9 cellular contexts compared by ENCODE assay signal in genomic region chr6:11535801-11536230, GRCh38. TPM values are rescaled to one million over a fixed set of nuclear protein-coding genes. Genes with fewer than 3 reads are reported as not detected.
A peak's percentile ranks its signal among the peaks of the same experiment; 100 is the strongest.
DNase-seq lines count a peak whose midpoint lies in the region; ATAC-seq and TF ChIP-seq lines count a peak whose summit lies in the region.
"Had no signal": no experiment of that assay in that cellular context is flagged by ENCODE, and none has a peak within 500 bp of the region (broad histone marks: within the 10 kb centered on the region; RNA-seq: fewer than 3 reads in every experiment).

No MANE protein-coding gene starts in this region.

- H3K9me3 Mint-ChIP-seq in CD4-positive, CD25-positive, alpha-beta regulatory T cell = peaks cover 0 to 2% (median 0%) of the 10 kb centered on the region in 7 donors
- H3K9me3 Mint-ChIP-seq in activated T-helper 17 cell treated with anti-CD3 and anti-CD28 coated beads, Interleukin-2, amount 50 U/mL, for 72 hours = no peaks in the 10 kb centered on the region

- no peak overlapping the region for H4K91ac ChIP-seq in neuronal stem cell (ENCODE audit: low read depth, low read length, poor library complexity)

- H3K36me3 Mint-ChIP-seq in CD4-positive, CD25-positive, alpha-beta regulatory T cell = no peaks in the 10 kb centered on the region
- H3K36me3 Mint-ChIP-seq in activated T-helper 17 cell treated with anti-CD3 and anti-CD28 coated beads, Interleukin-2, amount 50 U/mL, for 72 hours (ENCODE audit: low read depth) = no peaks in the 10 kb centered on the region

- no peak overlapping the region for H3K56ac ChIP-seq in mesendoderm (ENCODE audit: low read length)

- H2BK15ac ChIP-seq in mesendoderm (replicated peaks; ENCODE audit: low read depth) (no peak overlapping the region), neuronal stem cell (ENCODE audit: low read length) (no peak overlapping the region)

- H3K23ac ChIP-seq in mesendoderm (ENCODE audit: low read length) = no peak overlapping the region
- no peak overlapping the region for H3K23ac ChIP-seq in neuronal stem cell (ENCODE audit: low read depth, low read length, poor library complexity)

- no peak overlapping the region for H2AK5ac ChIP-seq in mesendoderm (ENCODE audit: low read length)
- no peak overlapping the region for H2AK5ac ChIP-seq in neuronal stem cell (ENCODE audit: low read depth, low read length)

- WGBS in mesendoderm (ENCODE audit: extremely low coverage, insufficient coverage, low lambda C conversion rate) = no CpG with 5 or more reads among the region's 2 CpGs
- WGBS in lower leg skin, 2 donors = 22 to 23% methylated on average over 2 of the region's 2 CpGs
- WGBS in neuronal stem cell (ENCODE audit: extremely low coverage in 2 of 2, insufficient read length in 2 of 2, insufficient replicate concordance in 1 of 2), 2 donors = no CpG with 5 or more reads among the region's 2 CpGs

- H3K4me3 Mint-ChIP-seq in CD4-positive, CD25-positive, alpha-beta regulatory T cell = peak overlapping the region; percentile 18 to 91 (median 22)
- H3K4me3 Mint-ChIP-seq in activated T-helper 17 cell treated with anti-CD3 and anti-CD28 coated beads, Interleukin-2, amount 50 U/mL, for 72 hours = peak overlapping the region; percentile 86

- peaks cover 17% of the 10 kb centered on the region for H3K4me1 ChIP-seq in CD4-positive, CD25-positive, alpha-beta regulatory T cell (ENCODE audit: control insufficient read depth, insufficient read depth, low read length, poor library complexity, severe bottlenecking)
- peaks cover 17% of the 10 kb centered on the region for H3K4me1 ChIP-seq in KMS-11 (ENCODE audit: low read depth, poor library complexity, severe bottlenecking)
- H3K4me1 ChIP-seq in mesendoderm (ENCODE audit: control insufficient read depth, low read depth, low read length) = no peaks in the 10 kb centered on the region
- peaks cover 0 to 10% of the 10 kb centered on the region in 2 donors for H3K4me1 ChIP-seq in neuronal stem cell (ENCODE audit: control insufficient read depth in 2 of 2, insufficient read depth in 1 of 2, low read depth in 1 of 2, low read length in 2 of 2)

- no peak overlapping the region for H2BK120ac ChIP-seq in mesendoderm (ENCODE audit: low read depth, low read length)
- H2BK120ac ChIP-seq in neuronal stem cell (ENCODE audit: low read depth, low read length) = no peak overlapping the region

- H3K79me2 ChIP-seq in KMS-11 (ENCODE audit: insufficient read depth, low read depth) (no peaks in the 10 kb centered on the region), mesendoderm (ENCODE audit: control insufficient read depth, insufficient read depth, low read length) (no peaks in the 10 kb centered on the region)

- H3K4me1 Mint-ChIP-seq in CD4-positive, CD25-positive, alpha-beta regulatory T cell = peaks cover 4 to 14% (median 8%) of the 10 kb centered on the region in 4 donors
- H3K4me1 Mint-ChIP-seq in activated T-helper 17 cell treated with anti-CD3 and anti-CD28 coated beads, Interleukin-2, amount 50 U/mL, for 72 hours = peaks cover 7% of the 10 kb centered on the region

- H3K4me3 ChIP-seq in CD4-positive, CD25-positive, alpha-beta regulatory T cell (ENCODE audit: low read depth, low read length) = no peak overlapping the region
- H3K4me3 ChIP-seq in KMS-11 (IDR thresholded peaks at IDR 0.05; ENCODE audit: insufficient read depth, low read depth, low read length) (no peak overlapping the region), mesendoderm (ENCODE audit: low read length) (no peak overlapping the region), lower leg skin (ENCODE audit: low read depth, poor library complexity, severe bottlenecking) (no peak overlapping the region), neuronal stem cell (ENCODE audit: low read length in 2 of 2) (no peak overlapping the region)

- H2BK5ac ChIP-seq in mesendoderm (ENCODE audit: low read length) (no peak overlapping the region), neuronal stem cell (ENCODE audit: low read length) (no peak overlapping the region)

- no peaks in the 10 kb centered on the region for H3K36me3 ChIP-seq in CD4-positive, CD25-positive, alpha-beta regulatory T cell (ENCODE audit: control insufficient read depth, insufficient read depth, low read length)
- H3K36me3 ChIP-seq in KMS-11 (ENCODE audit: insufficient read depth) (no peaks in the 10 kb centered on the region), mesendoderm (ENCODE audit: control insufficient read depth, insufficient read depth, low read length) (no peaks in the 10 kb centered on the region), neuronal stem cell (replicated peaks in 1 of 2; ENCODE audit: control insufficient read depth in 2 of 2, insufficient read depth in 2 of 2, low read length in 2 of 2) (no peaks in the 10 kb centered on the region)
- H3K36me3 ChIP-seq: ascending aorta had no signal

- H4K8ac ChIP-seq in mesendoderm (ENCODE audit: low read depth, low read length) = no peak overlapping the region
- H4K8ac ChIP-seq in neuronal stem cell (ENCODE audit: low read depth, low read length) = no peak overlapping the region

- no peak for TF ChIP-seq POLR2A in lower leg skin (IDR thresholded peaks at IDR 0.05)

- H3K18ac ChIP-seq in mesendoderm (ENCODE audit: low read length) (no peak overlapping the region), neuronal stem cell (ENCODE audit: low read length) (no peak overlapping the region)

- ATAC-seq in CD4-positive, CD25-positive, alpha-beta regulatory T cell (ENCODE audit: low read depth in 2 of 2) = no peak
- ATAC-seq in activated T-helper 17 cell treated with anti-CD3 and anti-CD28 coated beads, Interleukin-2, amount 50 U/mL, for 72 hours (replicated peaks) = no peak

- no peak overlapping the region for H3K4ac ChIP-seq in mesendoderm (ENCODE audit: low read depth, low read length)
- H3K4ac ChIP-seq in neuronal stem cell (ENCODE audit: low read length) = no peak overlapping the region

- TF ChIP-seq CTCF in KMS-11 (conservative IDR thresholded peaks at IDR 0.05; ENCODE audit: low read depth, low read length) = no peak
- no peak for TF ChIP-seq CTCF in lower leg skin (IDR thresholded peaks at IDR 0.05)

- H3K9ac ChIP-seq in KMS-11 = no peak overlapping the region
- H3K9ac ChIP-seq in mesendoderm (ENCODE audit: low read length) = no peak overlapping the region
- no peak overlapping the region for H3K9ac ChIP-seq in neuronal stem cell (ENCODE audit: low read depth, low read length, poor library complexity)

- peaks cover 59% of the 10 kb centered on the region for H3K27me3 Mint-ChIP-seq in CD4-positive, CD25-positive, alpha-beta regulatory T cell
- peaks cover 3% of the 10 kb centered on the region for H3K27me3 Mint-ChIP-seq in activated T-helper 17 cell treated with anti-CD3 and anti-CD28 coated beads, Interleukin-2, amount 50 U/mL, for 72 hours

- no peaks in the 10 kb centered on the region for H4K20me1 ChIP-seq in KMS-11 (ENCODE audit: insufficient read depth)

- no peak overlapping the region for H2AFZ ChIP-seq in KMS-11 (ENCODE audit: low read depth)
- H2AFZ ChIP-seq in neuronal stem cell (ENCODE audit: low read length) = no peak overlapping the region

- H3K14ac ChIP-seq in neuronal stem cell (ENCODE audit: low read length) = no peak overlapping the region

- H3K9me3 ChIP-seq in CD4-positive, CD25-positive, alpha-beta regulatory T cell (ENCODE audit: control insufficient read depth in 2 of 2, low read length in 2 of 2) = no peaks in the 10 kb centered on the region
- no peaks in the 10 kb centered on the region for H3K9me3 ChIP-seq in neuronal stem cell (replicated peaks in 1 of 2; ENCODE audit: control insufficient read depth in 2 of 2, insufficient read depth in 1 of 2, low read depth in 1 of 2, low read length in 2 of 2)
- H3K9me3 ChIP-seq: ascending aorta had no signal

- H3K27me3 ChIP-seq in CD4-positive, CD25-positive, alpha-beta regulatory T cell (ENCODE audit: control insufficient read depth, insufficient read depth, low read length) = peaks cover 30% of the 10 kb centered on the region
- H3K27me3 ChIP-seq in KMS-11 (ENCODE audit: insufficient read depth, low read depth) (no peaks in the 10 kb centered on the region), mesendoderm (ENCODE audit: insufficient read depth, low read length, poor library complexity) (no peaks in the 10 kb centered on the region), neuronal stem cell (ENCODE audit: control insufficient read depth in 3 of 3, insufficient read depth in 3 of 3, low read depth in 1 of 3, low read length in 3 of 3) (no peaks in the 10 kb centered on the region)
- H3K27me3 ChIP-seq: ascending aorta had no signal

- H4K5ac ChIP-seq in mesendoderm (ENCODE audit: low read length) = no peak overlapping the region

- H3K27ac ChIP-seq in CD4-positive, CD25-positive, alpha-beta regulatory T cell (ENCODE audit: insufficient read depth, low read length, poor library complexity, severe bottlenecking) = no peak overlapping the region
- no peak overlapping the region for H3K27ac ChIP-seq in KMS-11
- H3K27ac ChIP-seq in mesendoderm (ENCODE audit: low read depth, low read length) = no peak overlapping the region
- H3K27ac ChIP-seq in neuronal stem cell (replicated peaks; ENCODE audit: low read length) = no peak overlapping the region
- H3K27ac ChIP-seq: ascending aorta had no signal

- H3K79me1 ChIP-seq in mesendoderm (ENCODE audit: low read length) (no peaks in the 10 kb centered on the region), neuronal stem cell (ENCODE audit: low read depth, low read length) (no peaks in the 10 kb centered on the region)

- H2BK12ac ChIP-seq in neuronal stem cell (ENCODE audit: low read length) = no peak overlapping the region

- peak in 1 of 3 donors; percentile 13 for DNase-seq in CD4-positive, CD25-positive, alpha-beta regulatory T cell
- peak; percentile 26 for DNase-seq in left kidney (ENCODE audit: low read depth, low spot score)
- no peak for DNase-seq in mesendoderm
- no peak for DNase-seq in lower leg skin (ENCODE audit: low spot score in 2 of 2)
- no peak for DNase-seq in HPDE6-E6E7 (ENCODE audit: extremely low spot score)
- DNase-seq in neuronal stem cell (ENCODE audit: low spot score) = no peak

- H3K27ac Mint-ChIP-seq in CD4-positive, CD25-positive, alpha-beta regulatory T cell = no peak overlapping the region
- no peak overlapping the region for H3K27ac Mint-ChIP-seq in activated T-helper 17 cell treated with anti-CD3 and anti-CD28 coated beads, Interleukin-2, amount 50 U/mL, for 72 hours

- H3K4me2 ChIP-seq in KMS-11 (peak overlapping the region; percentile 59; the same call in 1 of the 2 replicates), mesendoderm (ENCODE audit: low read length) (no peak overlapping the region), neuronal stem cell (ENCODE audit: insufficient read depth, low read length, poor library complexity, severe bottlenecking) (no peak overlapping the region)

- intact Hi-C loops in lower leg skin (cut with DNase I; ENCODE audit: low total_unique reads) = no loop called here

RNA-seq across cellular contexts. Expression of gene TMEM170B, which starts 1.7 kb away (rescaled TPM):
- 0.27 TPM for total RNA-seq in CD4-positive, CD25-positive, alpha-beta regulatory T cell
- polyA plus RNA-seq in CD4-positive, CD25-positive, alpha-beta regulatory T cell = under 1 TPM in 3 of 4 donors, not detected in 1; 0.06 to 0.26 (median 0.16) TPM
- total RNA-seq in activated T-helper 17 cell treated with anti-CD3 and anti-CD28 coated beads, Interleukin-2, amount 50 U/mL, for 72 hours = under 1 TPM; 0.69 TPM
- 1.3 TPM for polyA plus RNA-seq in mesendoderm (2013, experiment 1 of 2)
- 1.3 TPM for polyA plus RNA-seq in mesendoderm (2013, experiment 2 of 2)
- 1 to 10 TPM in 2 of 4 donors, under 1 TPM in 2; 0.34 to 2.1 (median 1.3) TPM for total RNA-seq in lower leg skin
- 13.1 TPM for polyA plus RNA-seq in neuronal stem cell (2013, experiment 1 of 2)
- 13.0 TPM for polyA plus RNA-seq in neuronal stem cell (2013, experiment 2 of 2)
